Comparison of ENCODE assay signal across 20 cellular contexts in the genomic region with DNA sequence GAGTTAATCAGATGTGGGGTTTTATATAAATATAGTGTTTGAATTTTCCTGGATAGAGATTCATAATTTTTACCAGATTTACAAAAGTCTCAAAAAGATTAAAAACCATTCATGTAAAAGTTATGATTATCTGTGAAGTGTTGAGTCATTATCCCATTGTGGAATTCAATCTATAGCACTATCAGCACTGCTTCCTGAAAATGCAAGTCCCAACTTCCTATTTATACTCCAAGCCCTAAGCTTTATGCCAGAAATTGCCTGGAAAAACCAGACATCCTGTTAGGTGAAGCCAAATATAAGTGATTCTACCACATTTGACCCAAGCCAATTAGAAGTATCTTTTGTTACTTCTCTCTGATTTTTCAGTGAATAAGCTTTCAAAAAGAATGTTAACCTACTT.
DNase-seq lines count a peak whose midpoint lies in the region; ATAC-seq, FAIRE-seq and TF ChIP-seq lines count a peak whose summit lies in the region.
"Had no signal": no experiment of that assay in that cellular context is flagged by ENCODE, and none has a peak within 500 bp of the region (broad histone marks: within the 10 kb centered on the region; RNA-seq: fewer than 3 reads in every experiment).

No MANE protein-coding gene starts in this region.

- no peak overlapping the region for H3K4me2 ChIP-seq in smooth muscle cell

- H3K9me3 Mint-ChIP-seq in brain: no peaks in the 10 kb centered on the region
- H3K9me3 Mint-ChIP-seq: activated CD4-positive, alpha-beta T cell treated with anti-CD3 and anti-CD28 coated beads, Interleukin-2, amount 10 ng/mL, durations not matched to agents 24 days and 14 days; CD4-positive, alpha-beta T cell had no signal

- ATAC-seq in SK-N-SH treated with all-trans-retinoic acid at 6 μM for 48 hours (no peak), HG02763 (IDR thresholded peaks at IDR 0.05; ENCODE audit: unreplicated experiment) (no peak)
- ATAC-seq: mucosa of descending colon had no signal

- TF ChIP-seq CTCF in brain (conservative IDR thresholded peaks at IDR 0.05) (no peak), kidney (IDR thresholded peaks at IDR 0.05; ENCODE audit: borderline replicate concordance, extremely low read depth, insufficient read depth) (no peak), smooth muscle cell (IDR thresholded peaks at IDR 0.05; ENCODE audit: borderline replicate concordance, insufficient read depth, poor library complexity, severe bottlenecking) (no peak)

- H3K27me3 ChIP-seq in smooth muscle cell (ENCODE audit: low read depth): no peaks in the 10 kb centered on the region

- H3K4me1 Mint-ChIP-seq in brain: peaks cover 88% of the 10 kb centered on the region
- H3K4me1 Mint-ChIP-seq: activated CD4-positive, alpha-beta T cell treated with anti-CD3 and anti-CD28 coated beads, Interleukin-2, amount 10 ng/mL, durations not matched to agents 24 days and 14 days had no signal

- H4K20me1 ChIP-seq in smooth muscle cell (ENCODE audit: low read depth): no peaks in the 10 kb centered on the region

- intact Hi-C loops in kidney (cut with DNase I): no loop called here

- no peaks in the 10 kb centered on the region for H3K27me3 Mint-ChIP-seq in brain
- H3K27me3 Mint-ChIP-seq: activated CD4-positive, alpha-beta T cell treated with anti-CD3 and anti-CD28 coated beads, Interleukin-2, amount 10 ng/mL, durations not matched to agents 24 days and 14 days; CD4-positive, alpha-beta T cell had no signal

- peak overlapping the region in 3 of 5 experiments; percentile 87 to 93 (median 90) for H3K27ac Mint-ChIP-seq in brain
- H3K27ac Mint-ChIP-seq: activated CD4-positive, alpha-beta T cell treated with anti-CD3 and anti-CD28 coated beads, Interleukin-2, amount 10 ng/mL, durations not matched to agents 24 days and 14 days; CD4-positive, alpha-beta T cell had no signal

- H3K9ac ChIP-seq in kidney (ENCODE audit: low read length in 2 of 2): no peak overlapping the region
- H3K9ac ChIP-seq in smooth muscle cell (ENCODE audit: low read depth): no peak overlapping the region

- no peaks in the 10 kb centered on the region for H3K9me3 ChIP-seq in kidney (ENCODE audit: control insufficient read depth in 1 of 2, low read length in 2 of 2)
- no peaks in the 10 kb centered on the region for H3K9me3 ChIP-seq in smooth muscle cell (replicated peaks; ENCODE audit: low read depth)
- H3K9me3 ChIP-seq: mucosa of descending colon had no signal

- peak; percentile 21 for FAIRE-seq in kidney (lab: Jason Lieb, UNC)
- FAIRE-seq: H1, RCC 7860 had no signal

- H3K4me3 Mint-ChIP-seq in brain: no peak overlapping the region
- H3K4me3 Mint-ChIP-seq: activated CD4-positive, alpha-beta T cell treated with anti-CD3 and anti-CD28 coated beads, Interleukin-2, amount 10 ng/mL, durations not matched to agents 24 days and 14 days; CD4-positive, alpha-beta T cell had no signal

- H3K36me3 ChIP-seq in kidney (ENCODE audit: control insufficient read depth in 1 of 2, insufficient read depth in 2 of 2, low read length in 2 of 2): peaks cover 0 to 14% of the 10 kb centered on the region in 2 donors
- no peaks in the 10 kb centered on the region for H3K36me3 ChIP-seq in smooth muscle cell (ENCODE audit: low read depth)

- no peaks in the 10 kb centered on the region for H3K79me2 ChIP-seq in smooth muscle cell (ENCODE audit: low read depth)

- H3K27ac ChIP-seq in kidney (ENCODE audit: low read depth in 2 of 2, low read length in 2 of 2) (peak overlapping the region in 1 of 2 donors; percentile 8), smooth muscle cell (ENCODE audit: low read depth) (peak overlapping the region; percentile 67)

- H3K36me3 Mint-ChIP-seq in brain: peaks cover 74% of the 10 kb centered on the region

- peaks cover 3% of the 10 kb centered on the region for H3F3A ChIP-seq in smooth muscle cell (ENCODE audit: low read depth)

- H3K4me3 ChIP-seq in kidney (ENCODE audit: low read length in 2 of 2) (no peak overlapping the region), smooth muscle cell (no peak overlapping the region)
- H3K4me3 ChIP-seq: mucosa of descending colon had no signal

- H3K4me1 ChIP-seq in kidney (ENCODE audit: control insufficient read depth in 1 of 2, insufficient read depth in 1 of 2, low read depth in 1 of 2, low read length in 2 of 2) (peaks cover 14 to 19% of the 10 kb centered on the region in 2 donors), smooth muscle cell (ENCODE audit: low read depth) (peaks cover 38% of the 10 kb centered on the region)

- DNase-seq in EH (ENCODE audit: low read depth) (peak; percentile 21), kidney (no peak), smooth muscle cell (lab: John Stamatoyannopoulos, UW; ENCODE audit: unreplicated experiment) (no peak), NK-92 (lab: John Stamatoyannopoulos, UW; ENCODE audit: unreplicated experiment) (no peak), hepatic stellate cell (ENCODE audit: low spot score) (no peak)
- DNase-seq: activated CD4-positive, alpha-beta T cell treated with anti-CD3 and anti-CD28 coated beads, Interleukin-2, amount 10 ng/mL, durations not matched to agents 24 days and 14 days; aorta; CD4-positive, alpha-beta T cell; DMS79; hippocampal formation; Karpas-422; kidney glomerular epithelial cell; mucosa of descending colon; NCI-H1417; SW 1271 had no signal

- H2AFZ ChIP-seq in smooth muscle cell (ENCODE audit: low read depth): no peak overlapping the region

TF ChIP-seq in SK-N-SH treated with all-trans-retinoic acid at 6 μM for 48 hours, 23 proteins besides CTCF, POLR2A, EP300 and RAD21:
- TF ChIP-seq, protein P1, sequence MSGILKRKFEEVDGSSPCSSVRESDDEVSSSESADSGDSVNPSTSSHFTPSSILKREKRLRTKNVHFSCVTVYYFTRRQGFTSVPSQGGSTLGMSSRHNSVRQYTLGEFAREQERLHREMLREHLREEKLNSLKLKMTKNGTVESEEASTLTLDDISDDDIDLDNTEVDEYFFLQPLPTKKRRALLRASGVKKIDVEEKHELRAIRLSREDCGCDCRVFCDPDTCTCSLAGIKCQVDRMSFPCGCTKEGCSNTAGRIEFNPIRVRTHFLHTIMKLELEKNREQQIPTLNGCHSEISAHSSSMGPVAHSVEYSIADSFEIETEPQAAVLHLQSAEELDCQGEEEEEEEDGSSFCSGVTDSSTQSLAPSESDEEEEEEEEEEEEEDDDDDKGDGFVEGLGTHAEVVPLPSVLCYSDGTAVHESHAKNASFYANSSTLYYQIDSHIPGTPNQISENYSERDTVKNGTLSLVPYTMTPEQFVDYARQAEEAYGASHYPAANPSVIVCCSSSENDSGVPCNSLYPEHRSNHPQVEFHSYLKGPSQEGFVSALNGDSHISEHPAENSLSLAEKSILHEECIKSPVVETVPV (CRISPR knock-in tag; IDR thresholded peaks at IDR 0.05): no peak
- TF ChIP-seq ZFP3 (CRISPR knock-in tag; IDR thresholded peaks at IDR 0.05) (no peak), ZNF8 (CRISPR knock-in tag; IDR thresholded peaks at IDR 0.05) (no peak), GLIS3 (CRISPR knock-in tag; IDR thresholded peaks at IDR 0.05) (no peak), SNAI2 (CRISPR knock-in tag; IDR thresholded peaks at IDR 0.05) (no peak), TCF4 (CRISPR knock-in tag; IDR thresholded peaks at IDR 0.05; ENCODE audit: borderline replicate concordance) (no peak), RARB (CRISPR knock-in tag; IDR thresholded peaks at IDR 0.05) (no peak), ESRRG (CRISPR knock-in tag; IDR thresholded peaks at IDR 0.05) (no peak), ZC3H10 (CRISPR knock-in tag; IDR thresholded peaks at IDR 0.05) (no peak), PATZ1 (CRISPR knock-in tag; IDR thresholded peaks at IDR 0.05; ENCODE audit: borderline replicate concordance) (no peak), PPARA (CRISPR knock-in tag; IDR thresholded peaks at IDR 0.05; ENCODE audit: borderline replicate concordance) (no peak), TOX (CRISPR knock-in tag; IDR thresholded peaks at IDR 0.05; ENCODE audit: borderline replicate concordance) (no peak)
- TF ChIP-seq, protein P2, sequence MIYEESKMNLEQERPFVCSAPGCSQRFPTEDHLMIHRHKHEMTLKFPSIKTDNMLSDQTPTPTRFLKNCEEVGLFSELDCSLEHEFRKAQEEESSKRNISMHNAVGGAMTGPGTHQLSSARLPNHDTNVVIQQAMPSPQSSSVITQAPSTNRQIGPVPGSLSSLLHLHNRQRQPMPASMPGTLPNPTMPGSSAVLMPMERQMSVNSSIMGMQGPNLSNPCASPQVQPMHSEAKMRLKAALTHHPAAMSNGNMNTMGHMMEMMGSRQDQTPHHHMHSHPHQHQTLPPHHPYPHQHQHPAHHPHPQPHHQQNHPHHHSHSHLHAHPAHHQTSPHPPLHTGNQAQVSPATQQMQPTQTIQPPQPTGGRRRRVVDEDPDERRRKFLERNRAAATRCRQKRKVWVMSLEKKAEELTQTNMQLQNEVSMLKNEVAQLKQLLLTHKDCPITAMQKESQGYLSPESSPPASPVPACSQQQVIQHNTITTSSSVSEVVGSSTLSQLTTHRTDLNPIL (CRISPR knock-in tag; IDR thresholded peaks at IDR 0.05; ENCODE audit: low read depth): no peak
